In the genomic region with DNA sequence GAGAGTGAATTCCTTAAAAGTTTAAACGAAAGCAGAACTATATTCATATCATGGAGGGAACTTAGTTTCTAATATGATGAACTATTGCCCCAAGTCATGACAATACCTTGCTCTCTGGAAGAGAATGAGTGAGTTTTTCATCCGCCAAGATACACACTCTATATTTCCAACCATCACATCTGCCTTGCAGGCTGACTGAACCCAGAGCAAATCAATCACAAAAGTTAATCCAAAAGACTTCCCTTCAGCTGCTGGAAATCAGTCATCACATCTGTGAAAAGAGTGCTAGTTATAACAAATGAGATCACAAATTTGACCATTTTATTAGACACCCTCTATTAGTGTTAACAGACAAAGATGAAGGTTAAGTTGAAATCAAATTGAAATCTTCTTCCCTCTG, we compare ENCODE assay signal across 27 cellular contexts.
"Had no signal": no experiment of that assay in that cellular context is flagged by ENCODE, and none has a peak within 500 bp of the region (broad histone marks: within the 10 kb centered on the region; RNA-seq: fewer than 3 reads in every experiment).

No MANE protein-coding gene starts in this region.

- FAIRE-seq: urothelium cell line had no signal

- H3K36me3 ChIP-seq: stomach, suprapubic skin, thoracic aorta, thyroid gland, tibial artery, tibial nerve, transverse colon, upper lobe of left lung, upper lobe of right lung, uterus, vagina had no signal

- ATAC-seq: stimulated activated effector memory CD8-positive, alpha-beta T cell treated with anti-CD3 and anti-CD28 coated beads, Interleukin-12 subunit alpha, Interleukin-12 subunit beta, amount 100 ng/mL, for 72 hours; stimulated activated memory B cell treated with anti-CD40 and anti-IgM and Interleukin-4, amounts not matched to agents 10 μg/mL and 1 μg/mL and 100 μg/mL, for 72 hours; stimulated activated naive B cell treated with anti-CD40 and anti-IgM and Interleukin-4, amounts not matched to agents 10 μg/mL and 1 μg/mL and 100 μg/mL, for 72 hours; stimulated activated naive CD8-positive, alpha-beta T cell treated with anti-CD3 and anti-CD28 coated beads, Interleukin-15, amount 100 ng/mL, for 72 hours; stimulated activated naive CD8-positive, alpha-beta T cell treated with anti-CD3 and anti-CD28 coated beads, Interleukin-15, Interleukin-2, amounts not matched to agents 100 U/mL and 50 U/mL, for 24 hours; upper lobe of right lung had no signal

- H3K4me3 ChIP-seq: stomach, suprapubic skin, testis, thoracic aorta, thyroid gland, tibial artery, tibial nerve, transverse colon, upper lobe of left lung, upper lobe of right lung, uterus, vagina had no signal

- H3K4me1 ChIP-seq: stomach, suprapubic skin, testis, thyroid gland, tibial artery, tibial nerve, transverse colon, upper lobe of left lung, upper lobe of right lung, uterus, vagina had no signal

- H3K27ac ChIP-seq: stomach, suprapubic skin, testis, thoracic aorta, thyroid gland, tibial artery, tibial nerve, transverse colon, upper lobe of left lung, upper lobe of right lung, uterus, vagina had no signal

- DNase-seq: stimulated activated CD4-positive, alpha-beta T cell treated with anti-CD3 and anti-CD28 coated beads, Interleukin-2, amount 100 ng/mL, for 48 hours; stimulated activated CD4-positive, alpha-beta T cell treated with anti-CD3 and anti-CD28 coated beads, Interleukin-4, amount 100 ng/mL, for 1 hour; stimulated activated CD4-positive, alpha-beta T cell treated with anti-CD3 and anti-CD28 coated beads, Interleukin-4, amount 100 ng/mL, for 24 hours; stimulated activated CD4-positive, alpha-beta T cell treated with anti-CD3 and anti-CD28 coated beads, Interleukin-4, amount 100 ng/mL, for 4 hours; stimulated activated CD8-positive, alpha-beta memory T cell treated with anti-CD3 and anti-CD28 coated beads, Interleukin-4, amount 100 ng/mL, for 48 hours; stimulated activated naive B cell treated with anti-CD40 and anti-IgM and Interleukin-4, amounts not matched to agents 10 μg/mL and 1 μg/mL and 100 μg/mL, for 72 hours; stimulated activated naive CD4-positive, alpha-beta T cell; stimulated activated naive CD4-positive, alpha-beta T cell treated with Interleukin-2 at 50 U/mL for 16 hours; stimulated activated naive CD8-positive, alpha-beta T cell treated with anti-CD3 and anti-CD28 coated beads, Interleukin-15, amount 100 ng/mL, for 72 hours; stimulated activated naive CD8-positive, alpha-beta T cell treated with anti-CD3 and anti-CD28 coated beads, Interleukin-15, Interleukin-2, amounts not matched to agents 100 U/mL and 50 U/mL, for 24 hours; stomach; substantia nigra; testis; thyroid gland; tibial artery; transverse colon; trophoblast cell; upper lobe of left lung; upper lobe of right lung; uterus had no signal

- H3K27me3 ChIP-seq: stomach, suprapubic skin, testis, thyroid gland, tibial artery, tibial nerve, transverse colon, upper lobe of left lung, upper lobe of right lung, uterus, vagina had no signal

- H3K9me3 ChIP-seq: suprapubic skin, testis, thoracic aorta, thyroid gland, tibial nerve, upper lobe of left lung, upper lobe of right lung, uterus, vagina had no signal
